ENCODE assay signal across 7 cellular contexts in genomic region chr11:125923012-125923579, GRCh38. TPM values are rescaled to one million over a fixed set of nuclear protein-coding genes. Genes with fewer than 3 reads are reported as not detected.
A peak's percentile ranks its signal among the peaks of the same experiment; 100 is the strongest.
DNase-seq lines count a peak whose midpoint lies in the region; ATAC-seq and TF ChIP-seq lines count a peak whose summit lies in the region.

No MANE protein-coding gene starts in this region.

- ATAC-seq in HG03520 (IDR thresholded peaks at IDR 0.05; ENCODE audit: unreplicated experiment) = peak; percentile 58
- ATAC-seq in activated CD8-positive, alpha-beta T cell treated with anti-CD3 and anti-CD28 coated beads for 36 hours = peak; percentile 80
- peak; percentile 80 for ATAC-seq in stimulated activated naive CD8-positive, alpha-beta T cell treated with anti-CD3 and anti-CD28 coated beads, Interleukin-15, amount 100 ng/mL, for 72 hours

- H3K27ac ChIP-seq in epithelial cell of prostate = no peak overlapping the region

- intact Hi-C loops in activated CD8-positive, alpha-beta T cell treated with anti-CD3 and anti-CD28 coated beads for 36 hours (cut with micrococcal nuclease) = loop anchor here (1.0 kb wide), 1 partner anchor 271 kb away; no protein-coding TSS in a partner anchor

- H3K27ac Mint-ChIP-seq in activated CD8-positive, alpha-beta T cell treated with anti-CD3 and anti-CD28 coated beads for 36 hours = no peak overlapping the region
- no peak overlapping the region for H3K27ac Mint-ChIP-seq in stimulated activated naive CD8-positive, alpha-beta T cell treated with anti-CD3 and anti-CD28 coated beads, Interleukin-15, amount 100 ng/mL, for 72 hours

- H3K4me1 Mint-ChIP-seq in activated CD8-positive, alpha-beta T cell treated with anti-CD3 and anti-CD28 coated beads for 36 hours (ENCODE audit: low read depth) = peaks cover 3% of the 10 kb centered on the region
- no peaks in the 10 kb centered on the region for H3K4me1 Mint-ChIP-seq in stimulated activated naive CD8-positive, alpha-beta T cell treated with anti-CD3 and anti-CD28 coated beads, Interleukin-15, amount 100 ng/mL, for 72 hours

- H3K9me3 Mint-ChIP-seq in activated CD8-positive, alpha-beta T cell treated with anti-CD3 and anti-CD28 coated beads for 36 hours = no peaks in the 10 kb centered on the region
- H3K9me3 Mint-ChIP-seq in stimulated activated naive CD8-positive, alpha-beta T cell treated with anti-CD3 and anti-CD28 coated beads, Interleukin-15, amount 100 ng/mL, for 72 hours = no peaks in the 10 kb centered on the region

- TF ChIP-seq CTCF in GM12873 (IDR thresholded peaks at IDR 0.05; ENCODE audit: insufficient read depth, low read depth, low read length, missing control alignments) = peak; percentile 84
- peak; percentile 75 for TF ChIP-seq CTCF in activated CD8-positive, alpha-beta T cell treated with anti-CD3 and anti-CD28 coated beads for 36 hours (IDR thresholded peaks at IDR 0.05)

- no peak overlapping the region for H3K4me3 Mint-ChIP-seq in activated CD8-positive, alpha-beta T cell treated with anti-CD3 and anti-CD28 coated beads for 36 hours
- no peak overlapping the region for H3K4me3 Mint-ChIP-seq in stimulated activated naive CD8-positive, alpha-beta T cell treated with anti-CD3 and anti-CD28 coated beads, Interleukin-15, amount 100 ng/mL, for 72 hours

- H3K27me3 Mint-ChIP-seq in activated CD8-positive, alpha-beta T cell treated with anti-CD3 and anti-CD28 coated beads for 36 hours = peaks cover 11% of the 10 kb centered on the region
- peaks cover 10% of the 10 kb centered on the region for H3K27me3 Mint-ChIP-seq in stimulated activated naive CD8-positive, alpha-beta T cell treated with anti-CD3 and anti-CD28 coated beads, Interleukin-15, amount 100 ng/mL, for 72 hours

- DNase-seq in NCI-H69 (lab: John Stamatoyannopoulos, UW) (peak; percentile 84), epithelial cell of prostate (ENCODE audit: low read depth, low spot score) (peak; percentile 6), mucosa of gallbladder (ENCODE audit: low spot score) (peak; percentile 72)
- peak; percentile 78 for DNase-seq in activated CD8-positive, alpha-beta T cell treated with anti-CD3 and anti-CD28 coated beads for 36 hours
- peak; percentile 54 to 61 for DNase-seq in stimulated activated naive CD8-positive, alpha-beta T cell treated with anti-CD3 and anti-CD28 coated beads, Interleukin-15, amount 100 ng/mL, for 72 hours

- POLR2A ChIA-PET in activated CD8-positive, alpha-beta T cell treated with anti-CD3 and anti-CD28 coated beads for 36 hours (lab: Charles Lee) = no interaction called here

- CTCF ChIA-PET in activated CD8-positive, alpha-beta T cell treated with anti-CD3 and anti-CD28 coated beads for 36 hours (lab: Charles Lee) = interaction anchor here (0.8 to 5.0 kb wide), 13 partner anchors 16 to 392 kb away, joined by 3 to 36 read pairs (median 4); partner anchors contain the start of gene HYLS1

- no peaks in the 10 kb centered on the region for H3K36me3 Mint-ChIP-seq in activated CD8-positive, alpha-beta T cell treated with anti-CD3 and anti-CD28 coated beads for 36 hours (ENCODE audit: low read depth)

RNA-seq across cellular contexts. Expression of gene DDX25, which starts 18.8 kb away (rescaled TPM):
- total RNA-seq in activated CD8-positive, alpha-beta T cell treated with anti-CD3 and anti-CD28 coated beads for 36 hours = under 1 TPM; 0.43 to 0.54 TPM
- 0.29 TPM for total RNA-seq in mucosa of gallbladder

RNA-seq across cellular contexts. Expression of gene PUS3, which starts 20.1 kb away (rescaled TPM):
- 10 to 100 TPM; 15.4 to 15.5 TPM for total RNA-seq in activated CD8-positive, alpha-beta T cell treated with anti-CD3 and anti-CD28 coated beads for 36 hours
- total RNA-seq in mucosa of gallbladder = 7.4 TPM

RNA-seq across cellular contexts. Expression of gene VSIG10L2, which starts 22.7 kb away (rescaled TPM):
- total RNA-seq in activated CD8-positive, alpha-beta T cell treated with anti-CD3 and anti-CD28 coated beads for 36 hours = not detected
- total RNA-seq in mucosa of gallbladder = not detected

RNA-seq across cellular contexts. Expression of gene HYLS1, which starts 35.6 kb away (rescaled TPM):
- 1 to 10 TPM; 4.6 to 5.2 TPM for total RNA-seq in activated CD8-positive, alpha-beta T cell treated with anti-CD3 and anti-CD28 coated beads for 36 hours
- 4.8 TPM for total RNA-seq in mucosa of gallbladder

Comparison
In these comparisons a context has a peak if more than half of its experiments do, and no peak if none do; other contexts are left out.
1. DNase-seq: peak in every context shown above with its lines; median percentile 84 in NCI-H69; 78 in activated CD8-positive, alpha-beta T cell treated with anti-CD3 and anti-CD28 coated beads for 36 hours; 72 in mucosa of gallbladder; 58 in stimulated activated naive CD8-positive, alpha-beta T cell treated with anti-CD3 and anti-CD28 coated beads, Interleukin-15, amount 100 ng/mL, for 72 hours; 6 in epithelial cell of prostate.